In the genomic region with DNA sequence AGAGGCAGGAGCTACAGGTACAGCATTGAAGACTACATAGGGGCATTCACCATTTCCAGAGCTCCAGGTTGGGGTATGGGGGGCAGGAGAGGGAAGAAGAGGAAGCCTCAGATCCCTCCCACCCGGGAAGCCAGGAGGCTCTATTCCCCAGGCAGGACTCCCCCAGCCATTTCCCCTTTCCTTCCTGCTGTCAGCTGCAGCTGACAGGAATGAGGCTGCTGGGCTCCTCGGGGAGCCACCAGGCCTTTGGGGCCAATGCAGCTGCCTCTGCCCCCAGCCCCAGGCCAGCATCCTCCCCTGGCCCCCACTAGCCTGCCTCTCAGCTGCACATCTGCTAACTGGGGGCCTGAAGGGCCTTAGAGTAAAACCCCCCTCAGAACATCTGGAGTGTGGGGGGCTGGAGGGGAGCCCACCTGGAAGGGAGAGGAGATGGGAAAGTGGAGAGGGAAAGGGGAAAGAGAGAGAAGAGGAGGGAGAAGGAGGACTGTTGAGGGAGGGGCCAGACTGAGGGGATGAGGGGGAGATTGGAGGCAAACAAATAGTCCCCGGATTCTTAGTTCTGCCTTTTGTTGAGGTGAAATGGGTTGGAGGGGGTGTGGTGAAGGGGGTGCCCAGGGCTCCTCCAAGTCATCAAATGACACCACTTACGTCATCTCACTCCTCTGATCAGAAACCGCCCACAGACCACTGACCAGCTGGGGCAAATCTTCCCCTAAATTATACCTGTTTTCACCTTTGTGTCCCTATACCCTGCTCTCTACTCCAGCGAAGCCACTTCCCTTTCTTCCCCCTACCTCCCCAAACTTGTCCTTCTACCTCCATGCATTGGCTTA, we compare ENCODE assay signal across 1 cellular context.
TF ChIP-seq lines count a peak whose summit lies in the region.

No MANE protein-coding gene starts in this region.

TF ChIP-seq in IMR-90, 13 proteins besides CTCF, POLR2A, EP300 and RAD21:
- TF ChIP-seq CHD1 (IDR thresholded peaks at IDR 0.05; ENCODE audit: low read depth, low read length), result no peak
- TF ChIP-seq MAZ (IDR thresholded peaks at IDR 0.05; ENCODE audit: borderline replicate concordance, low read depth, low read length), result no peak
- TF ChIP-seq, protein P1, sequence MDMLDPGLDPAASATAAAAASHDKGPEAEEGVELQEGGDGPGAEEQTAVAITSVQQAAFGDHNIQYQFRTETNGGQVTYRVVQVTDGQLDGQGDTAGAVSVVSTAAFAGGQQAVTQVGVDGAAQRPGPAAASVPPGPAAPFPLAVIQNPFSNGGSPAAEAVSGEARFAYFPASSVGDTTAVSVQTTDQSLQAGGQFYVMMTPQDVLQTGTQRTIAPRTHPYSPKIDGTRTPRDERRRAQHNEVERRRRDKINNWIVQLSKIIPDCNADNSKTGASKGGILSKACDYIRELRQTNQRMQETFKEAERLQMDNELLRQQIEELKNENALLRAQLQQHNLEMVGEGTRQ (IDR thresholded peaks at IDR 0.05; ENCODE audit: low read depth, low read length), result no peak
- TF ChIP-seq FOS (IDR thresholded peaks at IDR 0.05; ENCODE audit: low read depth, low read length), result no peak
- TF ChIP-seq RCOR1 (IDR thresholded peaks at IDR 0.05; ENCODE audit: insufficient replicate concordance, low read length), result no peak
- no peak for TF ChIP-seq SMC3 (IDR thresholded peaks at IDR 0.05; ENCODE audit: low read depth, low read length)
- TF ChIP-seq RFX5 (IDR thresholded peaks at IDR 0.05; ENCODE audit: low read depth, low read length), result no peak
- TF ChIP-seq, protein P2, sequence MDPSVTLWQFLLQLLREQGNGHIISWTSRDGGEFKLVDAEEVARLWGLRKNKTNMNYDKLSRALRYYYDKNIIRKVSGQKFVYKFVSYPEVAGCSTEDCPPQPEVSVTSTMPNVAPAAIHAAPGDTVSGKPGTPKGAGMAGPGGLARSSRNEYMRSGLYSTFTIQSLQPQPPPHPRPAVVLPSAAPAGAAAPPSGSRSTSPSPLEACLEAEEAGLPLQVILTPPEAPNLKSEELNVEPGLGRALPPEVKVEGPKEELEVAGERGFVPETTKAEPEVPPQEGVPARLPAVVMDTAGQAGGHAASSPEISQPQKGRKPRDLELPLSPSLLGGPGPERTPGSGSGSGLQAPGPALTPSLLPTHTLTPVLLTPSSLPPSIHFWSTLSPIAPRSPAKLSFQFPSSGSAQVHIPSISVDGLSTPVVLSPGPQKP (IDR thresholded peaks at IDR 0.05; ENCODE audit: borderline replicate concordance, low read depth, low read length), result no peak
- TF ChIP-seq BHLHE40 (IDR thresholded peaks at IDR 0.05; ENCODE audit: low read depth, low read length), result no peak
- no peak for TF ChIP-seq MAFK (IDR thresholded peaks at IDR 0.05; ENCODE audit: low read depth, low read length)
- TF ChIP-seq CEBPB (IDR thresholded peaks at IDR 0.05; ENCODE audit: low read depth, low read length), result no peak
- no peak for TF ChIP-seq MXI1 (IDR thresholded peaks at IDR 0.05; ENCODE audit: borderline replicate concordance, low read depth, low read length)
- TF ChIP-seq NFE2L2 (IDR thresholded peaks at IDR 0.05; ENCODE audit: low read depth, low read length), result no peak
